In the genomic region with DNA sequence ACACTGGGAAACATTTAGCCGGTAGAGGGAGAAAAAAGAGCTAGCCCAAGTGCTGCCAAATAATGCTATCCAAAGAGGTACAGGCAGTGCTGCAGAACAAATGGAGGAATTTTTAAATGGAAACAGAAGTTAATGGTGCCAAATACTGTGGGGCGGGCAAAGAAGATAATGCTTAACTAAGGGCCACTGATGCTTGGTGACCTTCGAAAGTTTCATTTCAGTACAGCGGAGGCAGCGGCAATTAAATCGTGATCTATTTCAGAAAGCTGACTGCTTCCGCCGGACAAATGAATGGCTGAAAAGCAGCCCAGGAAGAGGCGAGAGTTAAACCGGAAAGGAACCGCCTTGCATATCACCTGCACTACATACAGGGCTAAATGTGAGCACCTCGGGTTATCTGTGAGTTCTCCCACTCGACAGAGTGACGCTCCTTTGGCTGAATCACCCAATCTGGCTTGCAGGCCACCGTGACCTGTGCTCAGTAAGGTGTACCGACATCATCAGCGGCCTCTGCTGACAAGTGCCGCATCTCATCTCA, we compare ENCODE assay signal across 1 cellular context.
TF ChIP-seq lines count a peak whose summit lies in the region.

No MANE protein-coding gene starts in this region.

TF ChIP-seq in GM23338, 12 proteins besides CTCF, POLR2A, EP300 and RAD21:
- TF ChIP-seq, protein P1, sequence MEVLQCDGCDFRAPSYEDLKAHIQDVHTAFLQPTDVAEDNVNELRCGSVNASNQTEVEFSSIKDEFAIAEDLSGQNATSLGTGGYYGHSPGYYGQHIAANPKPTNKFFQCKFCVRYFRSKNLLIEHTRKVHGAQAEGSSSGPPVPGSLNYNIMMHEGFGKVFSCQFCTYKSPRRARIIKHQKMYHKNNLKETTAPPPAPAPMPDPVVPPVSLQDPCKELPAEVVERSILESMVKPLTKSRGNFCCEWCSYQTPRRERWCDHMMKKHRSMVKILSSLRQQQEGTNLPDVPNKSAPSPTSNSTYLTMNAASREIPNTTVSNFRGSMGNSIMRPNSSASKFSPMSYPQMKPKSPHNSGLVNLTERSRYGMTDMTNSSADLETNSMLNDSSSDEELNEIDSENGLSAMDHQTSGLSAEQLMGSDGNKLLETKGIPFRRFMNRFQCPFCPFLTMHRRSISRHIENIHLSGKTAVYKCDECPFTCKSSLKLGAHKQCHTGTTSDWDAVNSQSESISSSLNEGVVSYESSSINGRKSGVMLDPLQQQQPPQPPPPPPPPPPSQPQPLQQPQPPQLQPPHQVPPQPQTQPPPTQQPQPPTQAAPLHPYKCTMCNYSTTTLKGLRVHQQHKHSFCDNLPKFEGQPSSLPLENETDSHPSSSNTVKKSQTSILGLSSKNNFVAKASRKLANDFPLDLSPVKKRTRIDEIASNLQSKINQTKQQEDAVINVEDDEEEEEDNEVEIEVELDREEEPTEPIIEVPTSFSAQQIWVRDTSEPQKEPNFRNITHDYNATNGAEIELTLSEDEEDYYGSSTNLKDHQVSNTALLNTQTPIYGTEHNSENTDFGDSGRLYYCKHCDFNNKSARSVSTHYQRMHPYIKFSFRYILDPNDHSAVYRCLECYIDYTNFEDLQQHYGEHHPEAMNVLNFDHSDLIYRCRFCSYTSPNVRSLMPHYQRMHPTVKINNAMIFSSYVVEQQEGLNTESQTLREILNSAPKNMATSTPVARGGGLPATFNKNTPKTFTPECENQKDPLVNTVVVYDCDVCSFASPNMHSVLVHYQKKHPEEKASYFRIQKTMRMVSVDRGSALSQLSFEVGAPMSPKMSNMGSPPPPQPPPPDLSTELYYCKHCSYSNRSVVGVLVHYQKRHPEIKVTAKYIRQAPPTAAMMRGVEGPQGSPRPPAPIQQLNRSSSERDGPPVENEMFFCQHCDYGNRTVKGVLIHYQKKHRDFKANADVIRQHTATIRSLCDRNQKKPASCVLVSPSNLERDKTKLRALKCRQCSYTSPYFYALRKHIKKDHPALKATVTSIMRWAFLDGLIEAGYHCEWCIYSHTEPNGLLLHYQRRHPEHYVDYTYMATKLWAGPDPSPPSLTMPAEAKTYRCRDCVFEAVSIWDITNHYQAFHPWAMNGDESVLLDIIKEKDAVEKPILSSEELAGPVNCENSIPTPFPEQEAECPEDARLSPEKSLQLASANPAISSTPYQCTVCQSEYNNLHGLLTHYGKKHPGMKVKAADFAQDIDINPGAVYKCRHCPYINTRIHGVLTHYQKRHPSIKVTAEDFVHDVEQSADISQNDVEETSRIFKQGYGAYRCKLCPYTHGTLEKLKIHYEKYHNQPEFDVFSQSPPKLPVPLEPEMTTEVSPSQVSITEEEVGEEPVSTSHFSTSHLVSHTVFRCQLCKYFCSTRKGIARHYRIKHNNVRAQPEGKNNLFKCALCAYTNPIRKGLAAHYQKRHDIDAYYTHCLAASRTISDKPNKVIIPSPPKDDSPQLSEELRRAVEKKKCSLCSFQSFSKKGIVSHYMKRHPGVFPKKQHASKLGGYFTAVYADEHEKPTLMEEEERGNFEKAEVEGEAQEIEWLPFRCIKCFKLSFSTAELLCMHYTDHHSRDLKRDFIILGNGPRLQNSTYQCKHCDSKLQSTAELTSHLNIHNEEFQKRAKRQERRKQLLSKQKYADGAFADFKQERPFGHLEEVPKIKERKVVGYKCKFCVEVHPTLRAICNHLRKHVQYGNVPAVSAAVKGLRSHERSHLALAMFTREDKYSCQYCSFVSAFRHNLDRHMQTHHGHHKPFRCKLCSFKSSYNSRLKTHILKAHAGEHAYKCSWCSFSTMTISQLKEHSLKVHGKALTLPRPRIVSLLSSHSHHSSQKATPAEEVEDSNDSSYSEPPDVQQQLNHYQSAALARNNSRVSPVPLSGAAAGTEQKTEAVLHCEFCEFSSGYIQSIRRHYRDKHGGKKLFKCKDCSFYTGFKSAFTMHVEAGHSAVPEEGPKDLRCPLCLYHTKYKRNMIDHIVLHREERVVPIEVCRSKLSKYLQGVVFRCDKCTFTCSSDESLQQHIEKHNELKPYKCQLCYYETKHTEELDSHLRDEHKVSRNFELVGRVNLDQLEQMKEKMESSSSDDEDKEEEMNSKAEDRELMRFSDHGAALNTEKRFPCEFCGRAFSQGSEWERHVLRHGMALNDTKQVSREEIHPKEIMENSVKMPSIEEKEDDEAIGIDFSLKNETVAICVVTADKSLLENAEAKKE (CRISPR knock-in tag; IDR thresholded peaks at IDR 0.05): no peak
- no peak for TF ChIP-seq STAT1 (IDR thresholded peaks at IDR 0.05; ENCODE audit: unreplicated experiment)
- no peak for TF ChIP-seq ZNF331 (CRISPR knock-in tag; IDR thresholded peaks at IDR 0.05; ENCODE audit: low read depth)
- no peak for TF ChIP-seq ZNF114 (CRISPR knock-in tag; IDR thresholded peaks at IDR 0.05)
- TF ChIP-seq, protein P2, sequence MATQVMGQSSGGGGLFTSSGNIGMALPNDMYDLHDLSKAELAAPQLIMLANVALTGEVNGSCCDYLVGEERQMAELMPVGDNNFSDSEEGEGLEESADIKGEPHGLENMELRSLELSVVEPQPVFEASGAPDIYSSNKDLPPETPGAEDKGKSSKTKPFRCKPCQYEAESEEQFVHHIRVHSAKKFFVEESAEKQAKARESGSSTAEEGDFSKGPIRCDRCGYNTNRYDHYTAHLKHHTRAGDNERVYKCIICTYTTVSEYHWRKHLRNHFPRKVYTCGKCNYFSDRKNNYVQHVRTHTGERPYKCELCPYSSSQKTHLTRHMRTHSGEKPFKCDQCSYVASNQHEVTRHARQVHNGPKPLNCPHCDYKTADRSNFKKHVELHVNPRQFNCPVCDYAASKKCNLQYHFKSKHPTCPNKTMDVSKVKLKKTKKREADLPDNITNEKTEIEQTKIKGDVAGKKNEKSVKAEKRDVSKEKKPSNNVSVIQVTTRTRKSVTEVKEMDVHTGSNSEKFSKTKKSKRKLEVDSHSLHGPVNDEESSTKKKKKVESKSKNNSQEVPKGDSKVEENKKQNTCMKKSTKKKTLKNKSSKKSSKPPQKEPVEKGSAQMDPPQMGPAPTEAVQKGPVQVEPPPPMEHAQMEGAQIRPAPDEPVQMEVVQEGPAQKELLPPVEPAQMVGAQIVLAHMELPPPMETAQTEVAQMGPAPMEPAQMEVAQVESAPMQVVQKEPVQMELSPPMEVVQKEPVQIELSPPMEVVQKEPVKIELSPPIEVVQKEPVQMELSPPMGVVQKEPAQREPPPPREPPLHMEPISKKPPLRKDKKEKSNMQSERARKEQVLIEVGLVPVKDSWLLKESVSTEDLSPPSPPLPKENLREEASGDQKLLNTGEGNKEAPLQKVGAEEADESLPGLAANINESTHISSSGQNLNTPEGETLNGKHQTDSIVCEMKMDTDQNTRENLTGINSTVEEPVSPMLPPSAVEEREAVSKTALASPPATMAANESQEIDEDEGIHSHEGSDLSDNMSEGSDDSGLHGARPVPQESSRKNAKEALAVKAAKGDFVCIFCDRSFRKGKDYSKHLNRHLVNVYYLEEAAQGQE (IDR thresholded peaks at IDR 0.05; ENCODE audit: unreplicated experiment): no peak
- TF ChIP-seq, protein P3, sequence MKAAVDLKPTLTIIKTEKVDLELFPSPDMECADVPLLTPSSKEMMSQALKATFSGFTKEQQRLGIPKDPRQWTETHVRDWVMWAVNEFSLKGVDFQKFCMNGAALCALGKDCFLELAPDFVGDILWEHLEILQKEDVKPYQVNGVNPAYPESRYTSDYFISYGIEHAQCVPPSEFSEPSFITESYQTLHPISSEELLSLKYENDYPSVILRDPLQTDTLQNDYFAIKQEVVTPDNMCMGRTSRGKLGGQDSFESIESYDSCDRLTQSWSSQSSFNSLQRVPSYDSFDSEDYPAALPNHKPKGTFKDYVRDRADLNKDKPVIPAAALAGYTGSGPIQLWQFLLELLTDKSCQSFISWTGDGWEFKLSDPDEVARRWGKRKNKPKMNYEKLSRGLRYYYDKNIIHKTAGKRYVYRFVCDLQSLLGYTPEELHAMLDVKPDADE (IDR thresholded peaks at IDR 0.05): no peak
- no peak for TF ChIP-seq EZH2 (IDR thresholded peaks at IDR 0.05; ENCODE audit: low read depth, unreplicated experiment)
- TF ChIP-seq POLR2AphosphoS5 (IDR thresholded peaks at IDR 0.05; ENCODE audit: low read depth): no peak
- no peak for TF ChIP-seq CREB1 (CRISPR knock-in tag; IDR thresholded peaks at IDR 0.05; ENCODE audit: low read depth)
- TF ChIP-seq NANOG (IDR thresholded peaks at IDR 0.05; ENCODE audit: borderline replicate concordance): no peak
- TF ChIP-seq EZH2phosphoT487 (IDR thresholded peaks at IDR 0.05; ENCODE audit: unreplicated experiment): no peak
- no peak for TF ChIP-seq JUNB (IDR thresholded peaks at IDR 0.05; ENCODE audit: unreplicated experiment)
